Comparison of ENCODE assay signal across 1 cellular context in genomic region chr3:11258958-11259357, GRCh38.
TF ChIP-seq lines count a peak whose summit lies in the region.

No MANE protein-coding gene starts in this region.

TF ChIP-seq in K562, 482 proteins besides CTCF, POLR2A, EP300 and RAD21:
- TF ChIP-seq PRPF4 (IDR thresholded peaks at IDR 0.05; ENCODE audit: insufficient read depth, low read depth, low read length, poor library complexity, severe bottlenecking) = no peak
- no peak for TF ChIP-seq PKNOX1 (IDR thresholded peaks at IDR 0.05)
- no peak for TF ChIP-seq KDM4B (IDR thresholded peaks at IDR 0.05; ENCODE audit: borderline replicate concordance in 2 of 2, low read depth in 1 of 2)
- no peak for TF ChIP-seq ZNF551 (CRISPR knock-in tag; IDR thresholded peaks at IDR 0.05)
- TF ChIP-seq RBBP5 (IDR thresholded peaks at IDR 0.05; ENCODE audit: borderline replicate concordance, insufficient read depth, low read length, poor library complexity, severe bottlenecking) = no peak
- TF ChIP-seq ZNF57 (CRISPR knock-in tag; IDR thresholded peaks at IDR 0.05) = no peak
- TF ChIP-seq MEF2D (tag; conservative IDR thresholded peaks at IDR 0.05; ENCODE audit: low read depth) = no peak
- TF ChIP-seq ZBTB11 (CRISPR knock-in tag; IDR thresholded peaks at IDR 0.05) = no peak
- TF ChIP-seq TRIM28 (IDR thresholded peaks at IDR 0.05) = no peak
- TF ChIP-seq ASH1L (IDR thresholded peaks at IDR 0.05; ENCODE audit: borderline replicate concordance, low read depth, partially characterized antibody) = no peak
- TF ChIP-seq NCOA4 (IDR thresholded peaks at IDR 0.05; ENCODE audit: partially characterized antibody) = no peak
- TF ChIP-seq CHCHD3 (CRISPR knock-in tag; IDR thresholded peaks at IDR 0.05) = no peak
- TF ChIP-seq ZNF589 (CRISPR knock-in tag; IDR thresholded peaks at IDR 0.05; ENCODE audit: low read depth) = no peak
- TF ChIP-seq CREBBP (IDR thresholded peaks at IDR 0.05; ENCODE audit: low read depth, low read length) = no peak
